In genomic region chr3:147390589-147391569, GRCh38 we compare ENCODE assay signal across 1 cellular context.
TF ChIP-seq lines count a peak whose summit lies in the region.

No MANE protein-coding gene starts in this region.

TF ChIP-seq in HepG2, 621 proteins besides CTCF, POLR2A, EP300 and RAD21:
- TF ChIP-seq ZNF451 (CRISPR knock-in tag; IDR thresholded peaks at IDR 0.05) (no peak), MTF2 (CRISPR knock-in tag; IDR thresholded peaks at IDR 0.05; ENCODE audit: borderline replicate concordance) (no peak), SP1 (IDR thresholded peaks at IDR 0.05) (no peak), SP1 (CRISPR knock-in tag; IDR thresholded peaks at IDR 0.05) (no peak), POGK (CRISPR knock-in tag; conservative IDR thresholded peaks at IDR 0.05) (no peak), ATF7 (IDR thresholded peaks at IDR 0.05) (no peak), ATF7 (CRISPR knock-in tag; IDR thresholded peaks at IDR 0.05) (no peak), ZNF646 (CRISPR knock-in tag; IDR thresholded peaks at IDR 0.05) (no peak), MIER3 (CRISPR knock-in tag; IDR thresholded peaks at IDR 0.05; ENCODE audit: borderline replicate concordance) (no peak), FIP1L1 (IDR thresholded peaks at IDR 0.05; ENCODE audit: borderline replicate concordance, insufficient read depth, low read depth, low read length) (no peak), ZBTB33 (CRISPR knock-in tag; IDR thresholded peaks at IDR 0.05) (no peak), ZNF281 (CRISPR knock-in tag; IDR thresholded peaks at IDR 0.05; ENCODE audit: borderline replicate concordance) (no peak), ZNF572 (CRISPR knock-in tag; IDR thresholded peaks at IDR 0.05) (no peak), FOXO4 (CRISPR knock-in tag; conservative IDR thresholded peaks at IDR 0.05) (no peak), ZBTB38 (CRISPR knock-in tag; IDR thresholded peaks at IDR 0.05) (no peak), ZNF34 (CRISPR knock-in tag; IDR thresholded peaks at IDR 0.05; ENCODE audit: borderline replicate concordance) (no peak), RERE (CRISPR knock-in tag; IDR thresholded peaks at IDR 0.05; ENCODE audit: low read depth) (no peak), ZXDC (CRISPR knock-in tag; IDR thresholded peaks at IDR 0.05) (no peak), TEAD2 (CRISPR knock-in tag; IDR thresholded peaks at IDR 0.05) (no peak), HNF1B (CRISPR knock-in tag; IDR thresholded peaks at IDR 0.05) (no peak), ZNF792 (CRISPR knock-in tag; IDR thresholded peaks at IDR 0.05) (no peak)
